Comparison of ENCODE assay signal across 22 cellular contexts in genomic region chr1:151509350-151510019, GRCh38. TPM values are rescaled to one million over a fixed set of nuclear protein-coding genes. Genes with fewer than 3 reads are reported as not detected.
A peak's percentile ranks its signal among the peaks of the same experiment; 100 is the strongest.
DNase-seq lines count a peak whose midpoint lies in the region; ATAC-seq and TF ChIP-seq lines count a peak whose summit lies in the region.
"Had no signal": no experiment of that assay in that cellular context is flagged by ENCODE, and none has a peak within 500 bp of the region (broad histone marks: within the 10 kb centered on the region; RNA-seq: fewer than 3 reads in every experiment).

No MANE protein-coding gene starts in this region.

- WGBS in trophoblast cell (ENCODE audit: extremely low coverage, insufficient coverage, insufficient read length): no CpG with 5 or more reads among the region's 15 CpGs

- in situ Hi-C loops in gastrocnemius medialis (cut with MboI; ENCODE audit: low sequenced_read_pairs in 4 of 4): no loop called here

- no peak for TF ChIP-seq POLR2A in gastrocnemius medialis (IDR thresholded peaks at IDR 0.05)

- peaks cover 50% of the 10 kb centered on the region for H3K36me3 Mint-ChIP-seq in Calu3 (ENCODE audit: insufficient read depth, unreplicated experiment)
- H3K36me3 Mint-ChIP-seq: activated naive CD8-positive, alpha-beta T cell treated with anti-CD3 and anti-CD28 coated beads, Interleukin-2, amount 10 ng/mL, durations not matched to agents 7 days and 5 days; IgD-negative memory B cell had no signal

- H3K9ac ChIP-seq in iPS-20b (ENCODE audit: low read depth, low read length) (no peak overlapping the region; the same call in 1 of the 2 replicates), trophoblast cell (ENCODE audit: low read length) (no peak overlapping the region)

- H3K27ac Mint-ChIP-seq in Calu3 (ENCODE audit: unreplicated experiment): peak overlapping the region; percentile 87
- H3K27ac Mint-ChIP-seq: activated CD4-positive, alpha-beta T cell treated with anti-CD3 and anti-CD28 coated beads, Interleukin-2, amount 10 ng/mL, durations not matched to agents 7 days and 5 days; activated naive CD8-positive, alpha-beta T cell treated with anti-CD3 and anti-CD28 coated beads, Interleukin-2, amount 10 ng/mL, durations not matched to agents 7 days and 5 days; dendritic cell treated with granulocyte-macrophage colony-stimulating factor and Interleukin-4, amounts not matched to agents 40 ng/mL and 50 ng/mL, for 4 days had no signal

- no peaks in the 10 kb centered on the region for H3K9me3 ChIP-seq in PC-9 (ENCODE audit: insufficient read depth, low read depth)
- H3K9me3 ChIP-seq in iPS-20b (ENCODE audit: insufficient read depth, low read depth, low read length): no peaks in the 10 kb centered on the region
- no peaks in the 10 kb centered on the region for H3K9me3 ChIP-seq in trophoblast cell (ENCODE audit: insufficient read depth, low read depth, low read length)
- H3K9me3 ChIP-seq in gastrocnemius medialis: no peaks in the 10 kb centered on the region
- H3K9me3 ChIP-seq: body of pancreas, suprapubic skin had no signal

- no peak overlapping the region for H3K14ac ChIP-seq in trophoblast cell (ENCODE audit: low read length)

- peak overlapping the region; percentile 62 for H3K18ac ChIP-seq in trophoblast cell (ENCODE audit: low read length)

- BruUV-seq in Calu3 (replicated peaks; lab: Mats Ljungman, UMichigan) (no TSS peak), PC-9 (replicated peaks; lab: Mats Ljungman, UMichigan) (no TSS peak)

- H2AFZ ChIP-seq in PC-9: no peak overlapping the region
- no peak overlapping the region for H2AFZ ChIP-seq in trophoblast cell (ENCODE audit: insufficient read depth, low read length, poor library complexity)

- H3K36me3 ChIP-seq in PC-9 (ENCODE audit: low read depth) (no peaks in the 10 kb centered on the region), iPS-20b (ENCODE audit: insufficient read depth, low read depth, low read length) (no peaks in the 10 kb centered on the region), trophoblast cell (ENCODE audit: control insufficient read depth in 1 of 2, insufficient read depth in 2 of 2, low read length in 2 of 2) (no peaks in the 10 kb centered on the region), gastrocnemius medialis (no peaks in the 10 kb centered on the region)
- H3K36me3 ChIP-seq: suprapubic skin had no signal

- CTCF ChIA-PET in Calu3 (lab: Charles Lee): interaction anchor here (1.0 kb wide), 1 partner anchor 138 kb away, joined by 8 read pairs; no protein-coding TSS in a partner anchor
- CTCF ChIA-PET in PC-9 (lab: Charles Lee): no interaction called here

- no peaks in the 10 kb centered on the region for H3K9me3 Mint-ChIP-seq in Calu3 (ENCODE audit: low read depth, unreplicated experiment)
- H3K9me3 Mint-ChIP-seq: activated CD4-positive, alpha-beta T cell treated with anti-CD3 and anti-CD28 coated beads, Interleukin-2, amount 10 ng/mL, durations not matched to agents 7 days and 5 days; activated naive CD8-positive, alpha-beta T cell treated with anti-CD3 and anti-CD28 coated beads, Interleukin-2, amount 10 ng/mL, durations not matched to agents 7 days and 5 days; dendritic cell treated with granulocyte-macrophage colony-stimulating factor and Interleukin-4, amounts not matched to agents 40 ng/mL and 50 ng/mL, for 4 days; IgD-negative memory B cell had no signal

- H4K8ac ChIP-seq in trophoblast cell (ENCODE audit: low read depth, low read length): no peak overlapping the region

- H4K20me1 ChIP-seq in PC-9 (ENCODE audit: insufficient read depth): no peaks in the 10 kb centered on the region

- peaks cover 41% of the 10 kb centered on the region for H3K4me1 ChIP-seq in PC-9 (replicated peaks; ENCODE audit: insufficient read depth)
- H3K4me1 ChIP-seq in iPS-20b (ENCODE audit: insufficient read depth, low read length): peaks cover 31% of the 10 kb centered on the region
- H3K4me1 ChIP-seq in trophoblast cell (ENCODE audit: control insufficient read depth in 1 of 2, insufficient read depth in 2 of 2, low read length in 2 of 2): peaks cover 18 to 27% of the 10 kb centered on the region in 2 experiments
- peaks cover 8 to 13% of the 10 kb centered on the region in 2 donors for H3K4me1 ChIP-seq in gastrocnemius medialis

- H2AK5ac ChIP-seq in trophoblast cell (ENCODE audit: low read length): no peak overlapping the region

- H2BK120ac ChIP-seq in trophoblast cell (ENCODE audit: insufficient read depth, low read length, poor library complexity): no peak overlapping the region

- no peak overlapping the region for H2BK5ac ChIP-seq in trophoblast cell (ENCODE audit: low read depth, low read length, poor library complexity)

- ATAC-seq in gastrocnemius medialis: no peak
- ATAC-seq: body of pancreas, left lobe of liver had no signal

- H4K12ac ChIP-seq in trophoblast cell (ENCODE audit: low read depth, low read length): no peak overlapping the region

- H3K79me1 ChIP-seq in trophoblast cell (ENCODE audit: low read length): peaks cover 38% of the 10 kb centered on the region

- peak overlapping the region; percentile 82 for H2BK12ac ChIP-seq in trophoblast cell (ENCODE audit: low read length)

- H3K79me2 ChIP-seq in PC-9 (ENCODE audit: low read depth) (peaks cover 15% of the 10 kb centered on the region; the same call in 1 of the 2 replicates), trophoblast cell (ENCODE audit: control insufficient read depth, insufficient read depth, low read length, poor library complexity) (peaks cover 6% of the 10 kb centered on the region)

- peaks cover 46% of the 10 kb centered on the region for H3K4me1 Mint-ChIP-seq in Calu3 (ENCODE audit: low read depth, unreplicated experiment)

- H3K27me3 Mint-ChIP-seq in Calu3 (ENCODE audit: unreplicated experiment): no peaks in the 10 kb centered on the region

- no peak overlapping the region for H3K4ac ChIP-seq in trophoblast cell (ENCODE audit: low read depth, low read length)

- H3K4me3 Mint-ChIP-seq in Calu3 (ENCODE audit: low read depth, unreplicated experiment): peak overlapping the region; percentile 76
- H3K4me3 Mint-ChIP-seq: dendritic cell treated with granulocyte-macrophage colony-stimulating factor and Interleukin-4, amounts not matched to agents 40 ng/mL and 50 ng/mL, for 4 days had no signal

- intact Hi-C loops in Calu3 (cut with micrococcal nuclease; ENCODE audit: unreplicated experiment) (loop anchor here (1.0 to 5.0 kb wide), 3 partner anchors 37 to 312 kb away; partner anchors contain the start of genes PIP5K1A and POGZ), PC-9 (cut with micrococcal nuclease; ENCODE audit: unreplicated experiment) (loop anchor here (5.0 kb wide), 1 partner anchor 312 kb away; the partner anchor contains the start of gene PIP5K1A), gastrocnemius medialis (cut with DNase I; ENCODE audit: low total_unique reads) (loop anchor here (5.0 kb wide), 1 partner anchor 67 kb away; no protein-coding TSS in a partner anchor)

- no peak for TF ChIP-seq CTCF in Calu3 (IDR thresholded peaks at IDR 0.05; ENCODE audit: unreplicated experiment)
- no peak for TF ChIP-seq CTCF in PC-9 (conservative IDR thresholded peaks at IDR 0.05)
- no peak for TF ChIP-seq CTCF in gastrocnemius medialis (IDR thresholded peaks at IDR 0.05 in 4 of 5, conservative IDR thresholded peaks at IDR 0.05 in 1 of 5)

- H3F3A ChIP-seq in PC-9 (ENCODE audit: insufficient read depth, low read depth): peaks cover 55% of the 10 kb centered on the region

- POLR2A ChIA-PET in PC-9 (lab: Charles Lee; ENCODE audit: unreplicated experiment): no interaction called here

- peak overlapping the region; percentile 50; the same call in 1 of the 2 replicates for H3K27ac ChIP-seq in PC-9
- no peak overlapping the region for H3K27ac ChIP-seq in iPS-20b (ENCODE audit: low read length)
- no peak overlapping the region for H3K27ac ChIP-seq in trophoblast cell (ENCODE audit: low read depth, low read length)
- H3K27ac ChIP-seq in gastrocnemius medialis: no peak overlapping the region
- H3K27ac ChIP-seq: skin epidermis, suprapubic skin had no signal

- H4K91ac ChIP-seq in trophoblast cell (ENCODE audit: low read depth, low read length): no peak overlapping the region

- no peak overlapping the region for H3K4me3 ChIP-seq in PC-9
- H3K4me3 ChIP-seq in iPS-20b (ENCODE audit: low read length): peak overlapping the region; percentile 78; the same call in 1 of the 2 replicates
- no peak overlapping the region for H3K4me3 ChIP-seq in trophoblast cell (ENCODE audit: low read depth, low read length)
- H3K4me3 ChIP-seq in gastrocnemius medialis: no peak overlapping the region
- H3K4me3 ChIP-seq: body of pancreas, skin epidermis, suprapubic skin had no signal

- 0 out of 2 replicates have a peak overlapping the region, but pooled peaks have one; percentile 17 for H3K4me2 ChIP-seq in PC-9
- H3K4me2 ChIP-seq in trophoblast cell (ENCODE audit: low read length): no peak overlapping the region

- H3K9me2 ChIP-seq in PC-9 (ENCODE audit: insufficient read depth): no peaks in the 10 kb centered on the region

- H3K27me3 ChIP-seq in PC-9 (ENCODE audit: insufficient read depth, low read depth) (no peaks in the 10 kb centered on the region), iPS-20b (ENCODE audit: insufficient read depth, low read length) (peaks cover 12% of the 10 kb centered on the region; the same call in 1 of the 2 replicates), trophoblast cell (ENCODE audit: insufficient read depth, low read length) (no peaks in the 10 kb centered on the region), gastrocnemius medialis (peaks cover 11 to 27% (median 16%) of the 10 kb centered on the region in 3 donors)
- H3K27me3 ChIP-seq: body of pancreas, suprapubic skin had no signal

- DNase-seq in Calu3 (peak; percentile 44), PC-9 (no peak), trophoblast cell (no peak), NCI-H1436 (lab: John Stamatoyannopoulos, UW) (no peak), islet precursor cell (no peak), gastrocnemius medialis (no peak)
- DNase-seq in effector CD4-positive, alpha-beta T cell: no peak
- DNase-seq: activated CD4-positive, alpha-beta T cell treated with anti-CD3 and anti-CD28 coated beads, Interleukin-2, amount 10 ng/mL, durations not matched to agents 7 days and 5 days; activated naive CD8-positive, alpha-beta T cell treated with anti-CD3 and anti-CD28 coated beads, Interleukin-2, amount 10 ng/mL, durations not matched to agents 7 days and 5 days; DMS153; foreskin melanocyte; NCI-H446; NK-92 treated with Interleukin-12 subunit alpha and Interleukin-12 subunit beta, amount 100 ng/mL, for 24 hours; RPMI8226; stimulated activated CD4-positive, alpha-beta T cell treated with anti-CD3 and anti-CD28 coated beads, Interleukin-4, amount 100 ng/mL, for 4 hours had no signal

- no peak overlapping the region for H3K23ac ChIP-seq in trophoblast cell (ENCODE audit: low read length)

RNA-seq across cellular contexts. Expression of gene CGN, which starts 1.7 kb away (rescaled TPM):
- 113 and 131 TPM in 2 replicates for total RNA-seq in Calu3 (2022)
- total RNA-seq in PC-9 (2021): 30.3 and 31.1 TPM in 2 replicates
- 22.2 and 24.0 TPM in 2 replicates for polyA plus RNA-seq in trophoblast cell (2013)
- under 1 TPM in 2 of 4 donors, not detected in 2; 0.34 to 0.78 TPM for total RNA-seq in gastrocnemius medialis
- polyA plus RNA-seq: IgD-negative memory B cell had no signal

RNA-seq across cellular contexts. Expression of gene TUFT1, which starts 30.6 kb away (rescaled TPM):
- total RNA-seq in Calu3 (2022): 31.4 and 34.3 TPM in 2 replicates
- 35.3 and 40.2 TPM in 2 replicates for total RNA-seq in PC-9 (2021)
- 45.0 and 47.3 TPM in 2 replicates for polyA plus RNA-seq in trophoblast cell (2013)
- 1 to 10 TPM; 1.2 to 4.0 (median 2.7) TPM for total RNA-seq in gastrocnemius medialis

RNA-seq across cellular contexts. Expression of gene POGZ, which starts 50.2 kb away (rescaled TPM):
- total RNA-seq in Calu3 (2022): 118 and 128 TPM in 2 replicates
- total RNA-seq in PC-9 (2021): 63.3 and 71.0 TPM in 2 replicates
- polyA plus RNA-seq in trophoblast cell (2013): 40.5 and 43.4 TPM in 2 replicates
- 10 to 100 TPM; 14.1 to 20.2 (median 15.1) TPM for total RNA-seq in gastrocnemius medialis

Comparison
In these comparisons a context has a peak if more than half of its experiments do, and no peak if none do; other contexts are left out.
1. RNA of gene CGN, which starts 1.7 kb away (total RNA-seq): 113 to 131 TPM in Calu3 and 30.3 to 31.1 TPM in PC-9; 0.34 to 0.78 TPM in gastrocnemius medialis; every median in the first group is over 10 times any median in the second.